11 cellular contexts compared by ENCODE assay signal in genomic region chr2:73203055-73203681, GRCh38. TPM values are rescaled to one million over a fixed set of nuclear protein-coding genes. Genes with fewer than 3 reads are reported as not detected.
DNase-seq lines count a peak whose midpoint lies in the region; ATAC-seq and TF ChIP-seq lines count a peak whose summit lies in the region.
"Had no signal": no experiment of that assay in that cellular context is flagged by ENCODE, and none has a peak within 500 bp of the region (broad histone marks: within the 10 kb centered on the region; RNA-seq: fewer than 3 reads in every experiment).

No MANE protein-coding gene starts in this region.

- peaks cover 57% of the 10 kb centered on the region for H3K27me3 Mint-ChIP-seq in activated T-cell treated with anti-CD3 and anti-CD28 coated beads, Interleukin-2, amount 50 U/mL, for 4 hours (ENCODE audit: low read depth)
- peaks cover 63% of the 10 kb centered on the region for H3K27me3 Mint-ChIP-seq in activated naive CD8-positive, alpha-beta T cell treated with anti-CD3 and anti-CD28 coated beads, Interleukin-2, amount 10 ng/mL, durations not matched to agents 7 days and 5 days

- H3K4me3 Mint-ChIP-seq in activated T-cell treated with anti-CD3 and anti-CD28 coated beads, Interleukin-2, amount 50 U/mL, for 4 hours = peak overlapping the region; percentile 47
- H3K4me3 Mint-ChIP-seq in activated naive CD8-positive, alpha-beta T cell treated with anti-CD3 and anti-CD28 coated beads, Interleukin-2, amount 10 ng/mL, durations not matched to agents 7 days and 5 days = peak overlapping the region; percentile 39

- H3K4me3 ChIP-seq in stomach = peak overlapping the region; percentile 18 to 48 (median 26)
- H3K4me3 ChIP-seq: body of pancreas had no signal

- POLR2A ChIA-PET in activated naive CD8-positive, alpha-beta T cell treated with anti-CD3 and anti-CD28 coated beads, Interleukin-2, amount 10 ng/mL, durations not matched to agents 7 days and 5 days (lab: Charles Lee) = no interaction called here

- ATAC-seq in activated T-cell treated with anti-CD3 and anti-CD28 coated beads, Interleukin-2, amount 50 U/mL, for 4 hours = peak; percentile 57 to 65
- no peak for ATAC-seq in activated naive CD8-positive, alpha-beta T cell treated with anti-CD3 and anti-CD28 coated beads, Interleukin-2, amount 10 ng/mL, durations not matched to agents 7 days and 5 days (ENCODE audit: low read depth)
- ATAC-seq in GM19452 (IDR thresholded peaks at IDR 0.05; ENCODE audit: unreplicated experiment) = no peak

- 3 to 9% (median 6%) methylated on average over 36 to 44 of the region's 44 CpGs for WGBS in stomach, 5 donors

- H3K4me1 Mint-ChIP-seq in activated T-cell treated with anti-CD3 and anti-CD28 coated beads, Interleukin-2, amount 50 U/mL, for 4 hours (ENCODE audit: low read depth) = peaks cover 5% of the 10 kb centered on the region
- H3K4me1 Mint-ChIP-seq in activated naive CD8-positive, alpha-beta T cell treated with anti-CD3 and anti-CD28 coated beads, Interleukin-2, amount 10 ng/mL, durations not matched to agents 7 days and 5 days = peaks cover 3% of the 10 kb centered on the region

- H3K9me3 ChIP-seq in stomach = no peaks in the 10 kb centered on the region
- H3K9me3 ChIP-seq: body of pancreas had no signal

- no peak for DNase-seq in activated T-cell treated with anti-CD3 and anti-CD28 coated beads, Interleukin-2, amount 50 U/mL, for 4 hours
- DNase-seq in activated T-cell treated with anti-CD3 and anti-CD28 coated beads, Interleukin-2, amount 50 U/mL, for 48 hours = no peak
- no peak for DNase-seq in activated naive CD8-positive, alpha-beta T cell treated with anti-CD3 and anti-CD28 coated beads, Interleukin-2, amount 10 ng/mL, durations not matched to agents 7 days and 5 days
- DNase-seq in iPS-NIHi7 (ENCODE audit: extremely low spot score) (peak; percentile 38), stomach (no peak), NCI-H2081 treated with DMSO at 0.1 percent for 48 hours (lab: John Stamatoyannopoulos, UW) (no peak), 8988T (no peak)
- DNase-seq: body of pancreas, immature natural killer cell had no signal

- intact Hi-C loops in stomach (cut with DNase I; ENCODE audit: low total_unique reads) = no loop called here

- H3K27ac ChIP-seq in stomach = no peak overlapping the region
- H3K27ac ChIP-seq: BLaER1 treated with 17β-estradiol and CSF1 and Interleukin-3, amounts not matched to agents 10 nM and 100 nM; body of pancreas had no signal

- H3K4me1 ChIP-seq in stomach = peaks cover 16 to 18% (median 16%) of the 10 kb centered on the region in 4 donors

- no peak overlapping the region for H3K27ac Mint-ChIP-seq in activated naive CD8-positive, alpha-beta T cell treated with anti-CD3 and anti-CD28 coated beads, Interleukin-2, amount 10 ng/mL, durations not matched to agents 7 days and 5 days
- H3K27ac Mint-ChIP-seq: immature natural killer cell had no signal

- TF ChIP-seq POLR2A in stomach (IDR thresholded peaks at IDR 0.05) = no peak

- H3K9me3 Mint-ChIP-seq in activated T-cell treated with anti-CD3 and anti-CD28 coated beads, Interleukin-2, amount 50 U/mL, for 4 hours = no peaks in the 10 kb centered on the region
- no peaks in the 10 kb centered on the region for H3K9me3 Mint-ChIP-seq in activated naive CD8-positive, alpha-beta T cell treated with anti-CD3 and anti-CD28 coated beads, Interleukin-2, amount 10 ng/mL, durations not matched to agents 7 days and 5 days
- H3K9me3 Mint-ChIP-seq: immature natural killer cell had no signal

- H3K36me3 Mint-ChIP-seq in activated T-cell treated with anti-CD3 and anti-CD28 coated beads, Interleukin-2, amount 50 U/mL, for 4 hours (ENCODE audit: insufficient read depth) = no peaks in the 10 kb centered on the region
- H3K36me3 Mint-ChIP-seq in activated naive CD8-positive, alpha-beta T cell treated with anti-CD3 and anti-CD28 coated beads, Interleukin-2, amount 10 ng/mL, durations not matched to agents 7 days and 5 days = peaks cover 2% of the 10 kb centered on the region
- H3K36me3 Mint-ChIP-seq: immature natural killer cell had no signal

- H3K36me3 ChIP-seq in stomach = no peaks in the 10 kb centered on the region
- H3K36me3 ChIP-seq: BLaER1 treated with 17β-estradiol and CSF1 and Interleukin-3, amounts not matched to agents 10 nM and 100 nM had no signal

- peaks cover 13 to 77% (median 40%) of the 10 kb centered on the region in 3 donors for H3K27me3 ChIP-seq in stomach

- TF ChIP-seq CTCF in stomach (IDR thresholded peaks at IDR 0.05) = no peak

- no peak for TF ChIP-seq EP300 in stomach (IDR thresholded peaks at IDR 0.05)

RNA-seq across cellular contexts. Expression of gene NOTO, which starts 0.8 kb away (rescaled TPM):
- total RNA-seq in activated T-cell treated with anti-CD3 and anti-CD28 coated beads, Interleukin-2, amount 50 U/mL, for 4 hours = not detected
- not detected for total RNA-seq in activated naive CD8-positive, alpha-beta T cell treated with anti-CD3 and anti-CD28 coated beads, Interleukin-2, amount 10 ng/mL, durations not matched to agents 7 days and 5 days
- total RNA-seq in stomach = not detected
- under 1 TPM in 2 of 3 donors, not detected in 1; 0.25 to 0.31 TPM for polyA plus RNA-seq in stomach
- total RNA-seq: body of pancreas had no signal
- polyA plus RNA-seq: immature natural killer cell had no signal

RNA-seq across cellular contexts. Expression of gene SMYD5, which starts 10.9 kb away (rescaled TPM):
- total RNA-seq in activated T-cell treated with anti-CD3 and anti-CD28 coated beads, Interleukin-2, amount 50 U/mL, for 4 hours = 10 to 100 TPM; 70.8 to 78.4 (median 74.4) TPM
- total RNA-seq in activated naive CD8-positive, alpha-beta T cell treated with anti-CD3 and anti-CD28 coated beads, Interleukin-2, amount 10 ng/mL, durations not matched to agents 7 days and 5 days = 10 to 100 TPM; 18.2 to 26.9 TPM
- 100 to 1,000 TPM in 1 of 5 donors, 10 to 100 TPM in 2, 1 to 10 TPM in 2; 3.5 to 136 (median 12.9) TPM for total RNA-seq in stomach
- polyA plus RNA-seq in stomach = 10 to 100 TPM; 11.3 to 13.1 (median 13.0) TPM

RNA-seq across cellular contexts. Expression of gene PRADC1, which starts 29.9 kb away (rescaled TPM):
- total RNA-seq in activated T-cell treated with anti-CD3 and anti-CD28 coated beads, Interleukin-2, amount 50 U/mL, for 4 hours = 10 to 100 TPM; 29.5 to 32.3 (median 30.5) TPM
- total RNA-seq in activated naive CD8-positive, alpha-beta T cell treated with anti-CD3 and anti-CD28 coated beads, Interleukin-2, amount 10 ng/mL, durations not matched to agents 7 days and 5 days = 10 to 100 TPM; 11.6 to 12.5 TPM
- 100 to 1,000 TPM in 1 of 5 donors, 10 to 100 TPM in 2, 1 to 10 TPM in 2; 7.1 to 123 (median 18.7) TPM for total RNA-seq in stomach
- polyA plus RNA-seq in stomach = 10 to 100 TPM; 21.5 to 45.9 (median 30.1) TPM

RNA-seq across cellular contexts. Expression of gene CCT7, which starts 30.9 kb away (rescaled TPM):
- 1,000 to 10,000 TPM in 1 of 3 donors, 100 to 1,000 TPM in 2; 924 to 1,031 (median 969) TPM for total RNA-seq in activated T-cell treated with anti-CD3 and anti-CD28 coated beads, Interleukin-2, amount 50 U/mL, for 4 hours
- total RNA-seq in activated naive CD8-positive, alpha-beta T cell treated with anti-CD3 and anti-CD28 coated beads, Interleukin-2, amount 10 ng/mL, durations not matched to agents 7 days and 5 days = 100 to 1,000 TPM; 243 to 271 TPM
- total RNA-seq in stomach = 100 to 1,000 TPM; 124 to 243 (median 145) TPM
- 100 to 1,000 TPM; 140 to 159 (median 150) TPM for polyA plus RNA-seq in stomach

Comparison
In these comparisons a context has a peak if more than half of its experiments do, and no peak if none do; other contexts are left out.
1. ATAC-seq: peak in activated T-cell treated with anti-CD3 and anti-CD28 coated beads, Interleukin-2, amount 50 U/mL, for 4 hours (2 of 2); none in activated naive CD8-positive, alpha-beta T cell treated with anti-CD3 and anti-CD28 coated beads, Interleukin-2, amount 10 ng/mL, durations not matched to agents 7 days and 5 days (single experiment) and GM19452 (single experiment).